In genomic region chr1:17239420-17239819, GRCh38 we compare ENCODE assay signal across 8 cellular contexts. TPM values are rescaled to one million over a fixed set of nuclear protein-coding genes. Genes with fewer than 3 reads are reported as not detected.
DNase-seq lines count a peak whose midpoint lies in the region; ATAC-seq and TF ChIP-seq lines count a peak whose summit lies in the region.

No MANE protein-coding gene starts in this region.

- H3K36me3 Mint-ChIP-seq in activated T-cell treated with anti-CD3 and anti-CD28 coated beads, Interleukin-2, amount 50 U/mL, for 4 hours (ENCODE audit: insufficient read depth), result no peaks in the 10 kb centered on the region

- no peaks in the 10 kb centered on the region for H3K36me3 ChIP-seq in fibroblast of lung (ENCODE audit: control insufficient read depth, insufficient read depth, low read length)
- H3K36me3 ChIP-seq in psoas muscle (ENCODE audit: insufficient read depth in 1 of 2, low read depth in 1 of 2), result no peaks in the 10 kb centered on the region

- DNase-seq in activated T-cell treated with anti-CD3 and anti-CD28 coated beads, Interleukin-2, amount 50 U/mL, for 4 hours, result no peak
- DNase-seq in activated T-cell treated with anti-CD3 and anti-CD28 coated beads, Interleukin-2, amount 50 U/mL, for 1 hour, result no peak
- DNase-seq in LoVo (ENCODE audit: low spot score) (peak; percentile 53), SK-MEL-5 (ENCODE audit: low read depth, low spot score) (peak; percentile 83), fibroblast of lung (ENCODE audit: low read depth in 2 of 2) (peak; percentile 95 to 97), psoas muscle (peak in 1 of 2 donors; percentile 33)

- H3K9me3 ChIP-seq in fibroblast of lung (ENCODE audit: control insufficient read depth, insufficient read depth, low read depth, low read length), result no peaks in the 10 kb centered on the region
- no peaks in the 10 kb centered on the region for H3K9me3 ChIP-seq in psoas muscle

- H3K27ac ChIP-seq in fibroblast of lung (ENCODE audit: insufficient read depth, low read length) (no peak overlapping the region), psoas muscle (no peak overlapping the region)

- in situ Hi-C loops in SK-MEL-5 (cut with HindIII; ENCODE audit: low pct_unique_long_range_greater_than_20kb, low sequenced_read_pairs), result no loop called here

- no peak overlapping the region for H3K9ac ChIP-seq in fibroblast of lung (ENCODE audit: insufficient read depth, low read length)

- no peak overlapping the region for H3K4me3 Mint-ChIP-seq in activated T-cell treated with anti-CD3 and anti-CD28 coated beads, Interleukin-2, amount 50 U/mL, for 4 hours

- H3K79me2 ChIP-seq in fibroblast of lung (ENCODE audit: control insufficient read depth, insufficient read depth, low read length), result no peaks in the 10 kb centered on the region

- H3K27me3 ChIP-seq in fibroblast of lung (ENCODE audit: control insufficient read depth, insufficient read depth, low read length) (peaks cover 6% of the 10 kb centered on the region), psoas muscle (ENCODE audit: insufficient read depth in 3 of 3, low read length in 2 of 3) (peaks cover 0 to 2% (median 0%) of the 10 kb centered on the region in 3 donors)

- H2AFZ ChIP-seq in fibroblast of lung (ENCODE audit: low read length), result no peak overlapping the region

- no peak for TF ChIP-seq CTCF in fibroblast of lung (conservative IDR thresholded peaks at IDR 0.05 in 1 of 2, IDR thresholded peaks at IDR 0.05 in 1 of 2; ENCODE audit: low read depth in 1 of 2, low read length in 2 of 2)
- no peak for TF ChIP-seq CTCF in psoas muscle (IDR thresholded peaks at IDR 0.05)

- H3K27me3 Mint-ChIP-seq in activated T-cell treated with anti-CD3 and anti-CD28 coated beads, Interleukin-2, amount 50 U/mL, for 4 hours (ENCODE audit: low read depth), result no peaks in the 10 kb centered on the region

- ATAC-seq in activated T-cell treated with anti-CD3 and anti-CD28 coated beads, Interleukin-2, amount 50 U/mL, for 4 hours, result peak; percentile 41 to 50
- peak in 3 of 4 donors; percentile 32 to 58 (median 57) for ATAC-seq in psoas muscle
- ATAC-seq in GM18519 (IDR thresholded peaks at IDR 0.05; ENCODE audit: low FRiP score, unreplicated experiment), result no peak
- ATAC-seq in HG02970 (IDR thresholded peaks at IDR 0.05; ENCODE audit: low FRiP score, unreplicated experiment), result no peak

- no peak overlapping the region for H3K4me2 ChIP-seq in fibroblast of lung (ENCODE audit: extremely low read depth, insufficient read depth, low read length)

- intact Hi-C loops in psoas muscle (cut with DNase I), result loop anchor here in 1 of 2 donors (10.0 kb wide), 1 partner anchor 285 kb away; no protein-coding TSS in a partner anchor

- H3K4me1 Mint-ChIP-seq in activated T-cell treated with anti-CD3 and anti-CD28 coated beads, Interleukin-2, amount 50 U/mL, for 4 hours (ENCODE audit: low read depth), result no peaks in the 10 kb centered on the region

- 22 to 63% (median 38%) methylated on average over 1 of the region's 1 CpG for WGBS in psoas muscle, 3 donors

- H3K4me3 ChIP-seq in fibroblast of lung (replicated peaks in 1 of 4; ENCODE audit: control extremely low read depth in 1 of 4, insufficient read depth in 1 of 4, low read depth in 3 of 4, low read length in 4 of 4) (no peak overlapping the region), psoas muscle (no peak overlapping the region)

- H4K20me1 ChIP-seq in fibroblast of lung (ENCODE audit: control insufficient read depth, extremely low read depth, insufficient read depth, low read length), result no peaks in the 10 kb centered on the region

- H3K9me3 Mint-ChIP-seq in activated T-cell treated with anti-CD3 and anti-CD28 coated beads, Interleukin-2, amount 50 U/mL, for 4 hours, result no peaks in the 10 kb centered on the region

- H3K4me1 ChIP-seq in fibroblast of lung (ENCODE audit: control insufficient read depth, extremely low read depth, insufficient read depth, low read length), result no peaks in the 10 kb centered on the region
- no peaks in the 10 kb centered on the region for H3K4me1 ChIP-seq in psoas muscle

RNA-seq across cellular contexts. Expression of gene PADI3, which starts 9.5 kb away (rescaled TPM):
- total RNA-seq in activated T-cell treated with anti-CD3 and anti-CD28 coated beads, Interleukin-2, amount 50 U/mL, for 4 hours, result not detected
- total RNA-seq in SK-MEL-5 (2014; rRNA removed; shearing (Covaris generic)), result 0.19 and 0.21 TPM in 2 replicates
- polyA plus RNA-seq in SK-MEL-5 (2015; cell fraction: cytosol; rRNA removed), result 0.26 and 0.37 TPM in 2 replicates
- polyA plus RNA-seq in SK-MEL-5 (2015; cell fraction: nucleus; rRNA removed), result 0.12 and 0.51 TPM in 2 replicates
- total RNA-seq in fibroblast of lung, result not detected in 2 replicates
- polyA plus RNA-seq in fibroblast of lung, result not detected in 2 replicates
- not detected in 2 replicates for polyA plus RNA-seq in fibroblast of lung (2012)
- not detected in 2 replicates for polyA minus RNA-seq in fibroblast of lung (ENCODE audit: low replicate concordance)
- total RNA-seq in psoas muscle, result under 1 TPM in 1 of 4 donors, not detected in 3; 0.09 TPM
- under 1 TPM in 2 of 3 donors, not detected in 1; 0.01 to 0.04 TPM for polyA plus RNA-seq in psoas muscle

RNA-seq across cellular contexts. Expression of gene PADI1, which starts 34.5 kb away (rescaled TPM):
- not detected for total RNA-seq in activated T-cell treated with anti-CD3 and anti-CD28 coated beads, Interleukin-2, amount 50 U/mL, for 4 hours
- total RNA-seq in SK-MEL-5 (2014; rRNA removed; shearing (Covaris generic)), result 0.35 TPM in 1 of 2 replicates, not detected in the other
- polyA plus RNA-seq in SK-MEL-5 (2015; cell fraction: cytosol; rRNA removed), result 0.08 TPM in 1 of 2 replicates, not detected in the other
- polyA plus RNA-seq in SK-MEL-5 (2015; cell fraction: nucleus; rRNA removed), result 0.66 and 1.2 TPM in 2 replicates
- total RNA-seq in fibroblast of lung, result not detected in 2 replicates
- polyA plus RNA-seq in fibroblast of lung, result not detected in 2 replicates
- not detected in 2 replicates for polyA plus RNA-seq in fibroblast of lung (2012)
- not detected in 2 replicates for polyA minus RNA-seq in fibroblast of lung (ENCODE audit: low replicate concordance)
- total RNA-seq in psoas muscle, result not detected
- polyA plus RNA-seq in psoas muscle, result not detected

Comparison
In these comparisons a context has a peak if more than half of its experiments do, and no peak if none do; other contexts are left out.
1. ATAC-seq: peak in activated T-cell treated with anti-CD3 and anti-CD28 coated beads, Interleukin-2, amount 50 U/mL, for 4 hours (2 of 2) and psoas muscle (3 of 4); none in GM18519 (single experiment) and HG02970 (single experiment).
2. DNase-seq: peak in LoVo (single experiment), SK-MEL-5 (single experiment) and fibroblast of lung (2 of 2); none in activated T-cell treated with anti-CD3 and anti-CD28 coated beads, Interleukin-2, amount 50 U/mL, for 4 hours (single experiment) and activated T-cell treated with anti-CD3 and anti-CD28 coated beads, Interleukin-2, amount 50 U/mL, for 1 hour (single experiment).